27 cellular contexts compared by ENCODE assay signal in the genomic region with DNA sequence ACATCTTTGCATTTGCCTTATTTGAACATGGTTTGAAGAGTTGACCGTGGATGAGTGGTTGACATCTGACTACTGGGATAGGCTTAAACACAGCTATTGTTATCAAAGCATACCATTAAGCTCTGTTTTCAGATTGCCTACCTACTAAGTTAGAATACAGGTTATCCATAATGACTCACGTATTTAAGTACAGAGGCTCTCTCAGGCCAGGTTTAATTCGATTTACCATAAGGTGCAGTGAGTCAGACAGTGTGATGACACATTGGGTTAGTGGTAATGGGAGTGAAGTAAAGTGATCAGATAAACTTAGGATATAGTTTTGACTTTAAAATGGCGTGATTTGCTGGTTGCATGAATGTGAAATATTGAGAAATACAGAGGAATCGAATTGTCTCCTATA.
DNase-seq lines count a peak whose midpoint lies in the region; ATAC-seq, FAIRE-seq and TF ChIP-seq lines count a peak whose summit lies in the region.
"Had no signal": no experiment of that assay in that cellular context is flagged by ENCODE, and none has a peak within 500 bp of the region (broad histone marks: within the 10 kb centered on the region; RNA-seq: fewer than 3 reads in every experiment).

No MANE protein-coding gene starts in this region.

- TF ChIP-seq CTCF in MCF 10A (IDR thresholded peaks at IDR 0.05; ENCODE audit: unreplicated experiment): no peak
- TF ChIP-seq CTCF in breast epithelium (IDR thresholded peaks at IDR 0.05): no peak
- TF ChIP-seq CTCF in bronchial epithelial cell (IDR thresholded peaks at IDR 0.05; ENCODE audit: insufficient read depth, low read length, severe bottlenecking): no peak
- TF ChIP-seq CTCF in Calu3 (IDR thresholded peaks at IDR 0.05; ENCODE audit: unreplicated experiment): no peak

- CTCF ChIA-PET in MCF 10A (lab: Yijun Ruan, JAX): no interaction called here
- CTCF ChIA-PET in Calu3 (lab: Charles Lee): no interaction called here

- no peaks in the 10 kb centered on the region for H3K9me3 ChIP-seq in breast epithelium
- H3K9me3 ChIP-seq: BLaER1, MG63, SJCRH30 had no signal

- H3K27me3 ChIP-seq in breast epithelium (no peaks in the 10 kb centered on the region), bronchial epithelial cell (ENCODE audit: control insufficient read depth, insufficient read depth, low read length) (no peaks in the 10 kb centered on the region)
- H3K27me3 ChIP-seq: BLaER1, MG63, SJCRH30 had no signal

- no peak overlapping the region for H3K4me3 Mint-ChIP-seq in MCF 10A (ENCODE audit: unreplicated experiment)
- no peak overlapping the region for H3K4me3 Mint-ChIP-seq in Calu3 (ENCODE audit: low read depth, unreplicated experiment)
- H3K4me3 Mint-ChIP-seq: CD4-positive, CD25-positive, alpha-beta regulatory T cell; T-helper 17 cell had no signal

- H3K27me3 Mint-ChIP-seq in MCF 10A (ENCODE audit: insufficient read depth, unreplicated experiment) (no peaks in the 10 kb centered on the region), Calu3 (ENCODE audit: unreplicated experiment) (no peaks in the 10 kb centered on the region)
- H3K27me3 Mint-ChIP-seq: CD4-positive, CD25-positive, alpha-beta regulatory T cell; T-helper 17 cell had no signal

- POLR2A ChIA-PET in MCF 10A (lab: Yijun Ruan, JAX): interaction anchor here (0.5 to 0.6 kb wide), 2 partner anchors 17 to 30 kb away, joined by 3 to 5 read pairs; no protein-coding TSS in a partner anchor

- TF ChIP-seq POLR2A in breast epithelium (IDR thresholded peaks at IDR 0.05): no peak

- intact Hi-C loops in MCF 10A (cut with micrococcal nuclease): no loop called here
- intact Hi-C loops in breast epithelium (cut with DNase I; ENCODE audit: low total_unique reads): loop anchor here (5.0 kb wide), 1 partner anchor 1489 kb away; no protein-coding TSS in a partner anchor
- intact Hi-C loops in Calu3 (cut with micrococcal nuclease; ENCODE audit: unreplicated experiment): no loop called here

- BruUV-seq in MCF 10A (replicated peaks; lab: Mats Ljungman, UMichigan): no TSS peak
- BruUV-seq in Calu3 (replicated peaks; lab: Mats Ljungman, UMichigan): no TSS peak

- H3K27ac Mint-ChIP-seq in MCF 10A (ENCODE audit: low read depth, unreplicated experiment) (no peak overlapping the region), Calu3 (ENCODE audit: unreplicated experiment) (no peak overlapping the region)
- H3K27ac Mint-ChIP-seq: CD4-positive, CD25-positive, alpha-beta regulatory T cell; T-helper 17 cell had no signal

- H3K4me1 Mint-ChIP-seq in MCF 10A (ENCODE audit: insufficient read depth, unreplicated experiment) (peaks cover 8% of the 10 kb centered on the region), Calu3 (ENCODE audit: low read depth, unreplicated experiment) (no peaks in the 10 kb centered on the region)
- H3K4me1 Mint-ChIP-seq: CD4-positive, CD25-positive, alpha-beta regulatory T cell; T-helper 17 cell had no signal

- H3K36me3 ChIP-seq in breast epithelium: no peaks in the 10 kb centered on the region
- H3K36me3 ChIP-seq in bronchial epithelial cell (ENCODE audit: control insufficient read depth, insufficient read depth, low read length): no peaks in the 10 kb centered on the region
- H3K36me3 ChIP-seq: BLaER1, MG63, SJCRH30 had no signal

- H3K36me3 Mint-ChIP-seq in MCF 10A (ENCODE audit: insufficient read depth, unreplicated experiment) (no peaks in the 10 kb centered on the region), Calu3 (ENCODE audit: insufficient read depth, unreplicated experiment) (no peaks in the 10 kb centered on the region)
- H3K36me3 Mint-ChIP-seq: CD4-positive, CD25-positive, alpha-beta regulatory T cell had no signal

- no peak for ATAC-seq in HG02981 (IDR thresholded peaks at IDR 0.05; ENCODE audit: unreplicated experiment)
- ATAC-seq: HepG2, Right ventricle myocardium inferior, SK-N-SH treated with all-trans-retinoic acid at 6 μM for 48 hours, T-helper 17 cell had no signal

- DNase-seq in MCF 10A (ENCODE audit: unreplicated experiment) (peak; percentile 50), breast epithelium (ENCODE audit: low spot score in 2 of 2) (no peak), HT1080 (ENCODE audit: low read depth) (peak; percentile 85), bronchial epithelial cell (ENCODE audit: low read depth) (peak; percentile 15), urothelium cell line (ENCODE audit: low spot score) (no peak), Calu3 (no peak), NCI-H2196 (lab: John Stamatoyannopoulos, UW; ENCODE audit: unreplicated experiment) (no peak)
- DNase-seq: 8988T; CD4-positive, CD25-positive, alpha-beta regulatory T cell; EL; GF-D8; Karpas-422; MG63; NCI-H1105 treated with DMSO at 0.1 percent for 48 hours; NCI-H2029; NCI-H2227 treated with DMSO at 0.1 percent for 48 hours; NCI-H69; SJCRH30; T-helper 17 cell had no signal

- H3K9me3 Mint-ChIP-seq in MCF 10A (ENCODE audit: unreplicated experiment) (peaks cover 7% of the 10 kb centered on the region), Calu3 (ENCODE audit: low read depth, unreplicated experiment) (peaks cover 23% of the 10 kb centered on the region)

- H3K4me3 ChIP-seq in breast epithelium: no peak overlapping the region
- H3K4me3 ChIP-seq in bronchial epithelial cell (ENCODE audit: low read depth, low read length): no peak overlapping the region
- H3K4me3 ChIP-seq: BLaER1, MG63, SJCRH30 had no signal

- H3K27ac ChIP-seq in breast epithelium: no peak overlapping the region
- H3K27ac ChIP-seq: BLaER1, SJCRH30 had no signal

- no peak for FAIRE-seq in bronchial epithelial cell (lab: Jason Lieb, UNC)
- peak; percentile 74 for FAIRE-seq in urothelium cell line (lab: Jason Lieb, UNC)
- FAIRE-seq: D721Med, GM12891, H1, HepG2 had no signal

- H3K4me1 ChIP-seq in breast epithelium: no peaks in the 10 kb centered on the region
- H3K4me1 ChIP-seq: BLaER1, SJCRH30 had no signal

Comparison
In these comparisons a context has a peak if more than half of its experiments do, and no peak if none do; other contexts are left out.
1. DNase-seq: peak in MCF 10A (single experiment), HT1080 (single experiment) and bronchial epithelial cell (single experiment); none in breast epithelium (0 of 2), urothelium cell line (single experiment), Calu3 (single experiment) and NCI-H2196 (single experiment).